In the genomic region with DNA sequence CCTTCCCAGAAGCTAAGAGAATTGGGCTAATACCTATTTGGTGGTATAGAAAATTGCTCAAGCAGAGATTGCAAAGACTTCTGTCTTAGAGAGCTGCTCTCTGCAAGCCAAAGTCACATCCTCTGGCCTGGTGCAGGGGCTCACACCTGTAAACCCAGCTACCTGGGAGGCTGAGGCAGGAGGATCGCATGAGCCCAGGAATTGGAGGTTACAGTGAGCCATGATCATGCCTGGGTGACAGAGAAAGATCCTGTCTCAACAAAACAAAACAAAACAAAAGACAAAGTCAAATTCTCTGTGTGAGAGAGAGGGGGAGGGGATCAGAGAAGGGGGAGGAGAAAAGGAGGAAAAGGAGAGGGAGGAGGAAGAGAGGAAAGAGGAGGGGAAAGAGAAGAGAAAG, we compare ENCODE assay signal across 24 cellular contexts.
"Had no signal": no experiment of that assay in that cellular context is flagged by ENCODE, and none has a peak within 500 bp of the region (broad histone marks: within the 10 kb centered on the region; RNA-seq: fewer than 3 reads in every experiment).

No MANE protein-coding gene starts in this region.

- H3K4me2 ChIP-seq: neural progenitor cell, smooth muscle cell had no signal

- H3K4me1 ChIP-seq: heart left ventricle, neural progenitor cell, pancreas, tibial artery, upper lobe of right lung, vagina had no signal

- H2AFZ ChIP-seq: neural progenitor cell had no signal

- H3K27me3 ChIP-seq: neural progenitor cell, pancreas, suprapubic skin, upper lobe of right lung, vagina had no signal

- H3K27ac ChIP-seq: coronary artery, heart left ventricle, neural progenitor cell, pancreas, suprapubic skin, tibial artery, upper lobe of right lung, vagina had no signal

- H3K9me3 ChIP-seq: heart left ventricle, mucosa of descending colon, pancreas, suprapubic skin, tibial artery, upper lobe of right lung, vagina had no signal

- H3K36me3 ChIP-seq: heart left ventricle, neural progenitor cell, pancreas, suprapubic skin, tibial artery, upper lobe of right lung, vagina had no signal

- FAIRE-seq: endothelial cell of umbilical vein, frontal cortex, pancreas had no signal

- H3K4me3 ChIP-seq: coronary artery, heart left ventricle, mucosa of descending colon, neural progenitor cell, pancreas, smooth muscle cell, suprapubic skin, tibial artery, upper lobe of right lung, vagina had no signal

- ATAC-seq: heart left ventricle; mucosa of descending colon; natural killer cell; pancreas; right cardiac atrium; stimulated activated effector memory CD8-positive, alpha-beta T cell treated with anti-CD3 and anti-CD28 coated beads, Interleukin-12 subunit alpha, Interleukin-12 subunit beta, amount 100 ng/mL, for 72 hours; stimulated activated naive CD8-positive, alpha-beta T cell treated with anti-CD3 and anti-CD28 coated beads, Interleukin-15, Interleukin-2, amounts not matched to agents 100 U/mL and 50 U/mL, for 24 hours; upper lobe of right lung had no signal

- H3K9ac ChIP-seq: neural progenitor cell had no signal

- DNase-seq: effector CD4-positive, alpha-beta T cell; endodermal cell; erythroblast; heart left ventricle; hippocampal formation; kidney glomerular epithelial cell; mucosa of descending colon; natural killer cell; occipital lobe; pancreas; right cardiac atrium; stimulated activated CD4-positive, alpha-beta T cell treated with anti-CD3 and anti-CD28 coated beads, Interleukin-4, amount 100 ng/mL, for 1 hour; stimulated activated CD8-positive, alpha-beta memory T cell treated with anti-CD3 and anti-CD28 coated beads, Interleukin-4, amount 100 ng/mL, for 48 hours; stimulated activated naive CD8-positive, alpha-beta T cell treated with anti-CD3 and anti-CD28 coated beads, Interleukin-15, Interleukin-2, amounts not matched to agents 100 U/mL and 50 U/mL, for 24 hours; tibial artery; upper lobe of right lung had no signal
